Comparison of ENCODE assay signal across 28 cellular contexts in the genomic region with DNA sequence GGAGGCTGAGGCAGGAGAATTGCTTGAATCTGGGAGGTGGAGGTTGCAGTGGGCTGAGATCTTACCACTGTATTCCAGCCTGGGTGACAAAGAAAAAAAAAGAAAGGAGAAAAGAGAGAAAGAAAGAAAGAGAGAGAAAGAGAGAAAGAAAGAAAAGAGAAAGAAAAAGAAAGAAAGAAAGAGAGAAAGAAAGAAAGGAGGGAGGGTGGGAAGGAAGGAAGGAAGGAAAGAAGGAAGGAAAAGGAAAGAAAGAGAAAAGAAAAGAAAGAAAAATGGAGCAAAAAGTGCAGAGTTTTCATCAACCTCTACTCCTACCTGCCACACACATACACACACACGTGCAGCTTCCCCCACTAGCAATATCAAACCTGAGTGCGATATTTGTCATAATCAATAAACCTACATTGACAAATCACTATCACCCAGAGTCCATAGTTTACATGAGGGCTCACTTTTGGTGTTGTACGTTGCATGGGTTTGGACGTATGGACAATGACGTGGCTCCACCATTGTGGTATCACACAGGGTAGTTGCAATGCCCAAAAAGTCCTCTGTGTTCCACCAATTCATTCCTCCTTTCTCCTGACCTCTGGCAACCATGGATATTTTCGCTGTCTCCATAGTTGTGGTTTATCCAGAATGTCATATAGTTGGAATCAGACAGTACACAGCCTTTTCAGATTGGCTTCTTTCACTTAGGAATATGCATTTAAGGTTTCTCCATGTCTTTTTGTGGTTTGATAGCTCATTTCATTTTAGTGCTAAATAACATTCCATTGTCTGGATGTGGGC. TPM values are rescaled to one million over a fixed set of nuclear protein-coding genes. Genes with fewer than 3 reads are reported as not detected.
DNase-seq lines count a peak whose midpoint lies in the region; ATAC-seq and TF ChIP-seq lines count a peak whose summit lies in the region.
"Had no signal": no experiment of that assay in that cellular context is flagged by ENCODE, and none has a peak within 500 bp of the region (broad histone marks: within the 10 kb centered on the region; RNA-seq: fewer than 3 reads in every experiment).

No MANE protein-coding gene starts in this region.

- H3K27me3 ChIP-seq in IMR-90 (ENCODE audit: control insufficient read depth, insufficient read depth, low read length), result no peaks in the 10 kb centered on the region
- no peaks in the 10 kb centered on the region for H3K27me3 ChIP-seq in hepatocyte
- H3K27me3 ChIP-seq: ovary, right atrium auricular region had no signal

- BruUV-seq in IMR-90 (replicated peaks; lab: Mats Ljungman, UMichigan), result no TSS peak

- WGBS in IMR-90 (ENCODE audit: extremely low coverage in 2 of 2, insufficient read length in 1 of 2), 2 experiments, result no CpG with 5 or more reads among the region's 6 CpGs
- 94% methylated on average over 6 of the region's 6 CpGs for WGBS in hepatocyte (ENCODE audit: low lambda C conversion rate, missing lambda C conversion rate)

- peaks cover 6% of the 10 kb centered on the region; the same call in 1 of the 2 replicates for H3K9me1 ChIP-seq in IMR-90 (ENCODE audit: insufficient read depth, low read length)

- 0 out of 2 replicates have a peak overlapping the region, but pooled peaks have one; percentile 76 for H3K14ac ChIP-seq in IMR-90 (replicated peaks; ENCODE audit: low read depth, low read length)

- dilution Hi-C loops in IMR-90 (cut with HindIII; ENCODE audit: low sequenced_read_pairs, unreplicated experiment), result no loop called here

- H4K5ac ChIP-seq in IMR-90 (ENCODE audit: low read depth, low read length), result peak overlapping the region; percentile 78; the same call in 1 of the 2 replicates

- POLR2A ChIA-PET in IMR-90 (lab: Charles Lee; ENCODE audit: unreplicated experiment) (interaction anchor here (0.6 kb wide), 1 partner anchor 15 kb away, joined by 4 read pairs; no protein-coding TSS in a partner anchor), GM10248 (lab: Yijun Ruan, JAX) (no interaction called here)

- TF ChIP-seq CTCF in AG09309 (IDR thresholded peaks at IDR 0.05; ENCODE audit: control insufficient read depth, insufficient read depth, low read depth, low read length, missing control alignments) (no peak), IMR-90 (conservative IDR thresholded peaks at IDR 0.05; ENCODE audit: low read depth, low read length) (no peak), astrocyte of the spinal cord (IDR thresholded peaks at IDR 0.05; ENCODE audit: low read depth, low read length) (no peak), hepatocyte (IDR thresholded peaks at IDR 0.05; ENCODE audit: poor library complexity) (no peak), GM10248 (IDR thresholded peaks at IDR 0.05; ENCODE audit: control extremely low read depth, extremely low read depth, low read depth, missing control alignments) (no peak)

- in situ Hi-C loops in IMR-90 (cut with MboI; ENCODE audit: low sequenced_read_pairs), result no loop called here
- in situ Hi-C loops in astrocyte of the spinal cord (cut with HindIII; ENCODE audit: low sequenced_read_pairs), result no loop called here

- no peak overlapping the region for H3K56ac ChIP-seq in IMR-90 (ENCODE audit: extremely low read depth, insufficient read depth, low read length)

- no peaks in the 10 kb centered on the region for H3K79me2 ChIP-seq in hepatocyte

- ATAC-seq in IMR-90 (ENCODE audit: low read depth), result no peak
- no peak; the same call in 2 of the 3 replicates for ATAC-seq in SK-N-SH treated with all-trans-retinoic acid at 6 μM for 48 hours
- no peak for ATAC-seq in GM18517 (IDR thresholded peaks at IDR 0.05; ENCODE audit: unreplicated experiment)
- ATAC-seq: activated T-helper 17 cell treated with anti-CD3 and anti-CD28 coated beads, Interleukin-2, amount 50 U/mL, for 72 hours; GM12878; left lobe of liver; naive thymus-derived CD8-positive, alpha-beta T cell; WTC11 had no signal

- H3K9ac ChIP-seq in IMR-90 (ENCODE audit: low read depth, low read length), result no peak overlapping the region

- H2BK5ac ChIP-seq in IMR-90 (ENCODE audit: low read depth, low read length, poor library complexity, severe bottlenecking), result peak overlapping the region; percentile 65

- H3K4me1 ChIP-seq in IMR-90 (ENCODE audit: control insufficient read depth, insufficient read depth, low read length) (peaks cover 16% of the 10 kb centered on the region), hepatocyte (ENCODE audit: insufficient read depth) (no peaks in the 10 kb centered on the region)

- H3K9me2 ChIP-seq in hepatocyte (replicated peaks; ENCODE audit: insufficient read depth), result no peaks in the 10 kb centered on the region

- H3K4me3 ChIP-seq in AG09309 (ENCODE audit: control insufficient read depth, low read depth, low read length) (no peak overlapping the region), IMR-90 (ENCODE audit: insufficient read depth, low read depth, low read length) (no peak overlapping the region), astrocyte of the spinal cord (ENCODE audit: low read depth, low read length) (no peak overlapping the region), hepatocyte (no peak overlapping the region)
- H3K4me3 ChIP-seq: coronary artery, GM12878, ovary, right atrium auricular region had no signal

- TF ChIP-seq RAD21 in IMR-90 (IDR thresholded peaks at IDR 0.05; ENCODE audit: low read length), result no peak

- no peaks in the 10 kb centered on the region for H3K36me3 ChIP-seq in IMR-90 (ENCODE audit: control insufficient read depth, insufficient read depth, low read length)
- H3K36me3 ChIP-seq in hepatocyte (replicated peaks; ENCODE audit: insufficient read depth, low read depth), result no peaks in the 10 kb centered on the region
- H3K36me3 ChIP-seq: ovary, right atrium auricular region had no signal

- intact Hi-C loops in IMR-90 (cut with micrococcal nuclease), result no loop called here

- H3K79me1 ChIP-seq in IMR-90 (ENCODE audit: low read depth in 1 of 2, low read length in 2 of 2), result peaks cover 0 to 11% of the 10 kb centered on the region in 2 experiments; a peak in 1 of 4 replicates

- H2BK20ac ChIP-seq in IMR-90 (ENCODE audit: low read depth, low read length), result peak overlapping the region; percentile 82

- H4K8ac ChIP-seq in IMR-90 (ENCODE audit: low read depth in 2 of 2, low read length in 2 of 2), result 0 out of 4 replicates have a peak overlapping the region, but pooled peaks of 1 of the 2 experiments have one; percentile 26

- H3K27ac ChIP-seq in IMR-90 (ENCODE audit: insufficient read depth, low read length) (no peak overlapping the region), hepatocyte (no peak overlapping the region)
- H3K27ac ChIP-seq: ovary had no signal

- H2AK5ac ChIP-seq in IMR-90 (ENCODE audit: low read depth, low read length), result no peak overlapping the region; the same call in 1 of the 2 replicates

- no peak overlapping the region for H2AFZ ChIP-seq in IMR-90 (replicated peaks; ENCODE audit: low read length, poor library complexity)
- no peak overlapping the region for H2AFZ ChIP-seq in hepatocyte

- H4K91ac ChIP-seq in IMR-90 (ENCODE audit: insufficient read depth, low read depth, low read length), result peak overlapping the region; percentile 74; the same call in 1 of the 2 replicates

- H3K18ac ChIP-seq in IMR-90 (ENCODE audit: low read depth, low read length), result peak overlapping the region; percentile 61; the same call in 1 of the 2 replicates

- no peak overlapping the region for H3K4me2 ChIP-seq in IMR-90 (ENCODE audit: low read depth, low read length)
- H3K4me2 ChIP-seq in hepatocyte, result no peak overlapping the region

- TF ChIP-seq POLR2A in IMR-90 (IDR thresholded peaks at IDR 0.05; ENCODE audit: low read depth, low read length), result no peak

- no peak overlapping the region for H2BK15ac ChIP-seq in IMR-90 (ENCODE audit: low read depth, low read length)

- H3K9me3 ChIP-seq in IMR-90 (ENCODE audit: control insufficient read depth, insufficient read depth, low read length) (no peaks in the 10 kb centered on the region), hepatocyte (ENCODE audit: low read depth) (no peaks in the 10 kb centered on the region)
- H3K9me3 ChIP-seq: ovary, right atrium auricular region had no signal

- H2AK9ac ChIP-seq in IMR-90 (replicated peaks; ENCODE audit: low read depth, low read length, poor library complexity), result no peak overlapping the region

- peak overlapping the region; percentile 64; the same call in 1 of the 2 replicates for H2BK120ac ChIP-seq in IMR-90 (ENCODE audit: low read depth, low read length)

- DNase-seq in AG09309 (ENCODE audit: low read depth) (peak; percentile 61), IMR-90 (peak; percentile 33), astrocyte of the spinal cord (ENCODE audit: low read depth, low spot score) (peak; percentile 43), myocyte (ENCODE audit: low read depth) (peak; percentile 19), hepatocyte (ENCODE audit: low spot score) (no peak), GM10248 (ENCODE audit: extremely low spot score) (no peak)
- DNase-seq: activated CD4-positive, alpha-beta T cell treated with anti-CD3 and anti-CD28 coated beads, Interleukin-2, amount 50 U/mL, for 4 hours; activated CD8-positive, alpha-beta memory T cell treated with anti-CD3 and anti-CD28 coated beads, Interleukin-2, amount 50 U/mL, for 4 hours; activated naive CD8-positive, alpha-beta T cell treated with anti-CD3 and anti-CD28 coated beads for 36 hours; endodermal cell; foreskin fibroblast; GF-D8; GOT3; naive thymus-derived CD8-positive, alpha-beta T cell; NCI-H1436 treated with DMSO at 0.1 percent for 48 hours; NCI-H2171 treated with DMSO at 0.1 percent for 48 hours; NCI-H524 treated with DMSO at 0.1 percent for 48 hours; ovary; RPMI8226; T1000 had no signal

- H4K20me1 ChIP-seq in IMR-90 (ENCODE audit: insufficient read depth, low read length) (no peaks in the 10 kb centered on the region), hepatocyte (ENCODE audit: insufficient read depth, poor library complexity, severe bottlenecking) (no peaks in the 10 kb centered on the region)

- CTCF ChIA-PET in IMR-90 (lab: Yijun Ruan, JAX), result no interaction called here
- CTCF ChIA-PET in GM10248 (lab: Yijun Ruan, JAX), result no interaction called here

- peak overlapping the region; percentile 75 for H3K4ac ChIP-seq in IMR-90 (ENCODE audit: low read depth, low read length)

- H3K23ac ChIP-seq in IMR-90 (ENCODE audit: low read depth, low read length), result no peak overlapping the region

TF ChIP-seq in SK-N-SH treated with all-trans-retinoic acid at 6 μM for 48 hours, 23 proteins besides CTCF, POLR2A, EP300 and RAD21 (continues in another document):
- TF ChIP-seq TCF4 (CRISPR knock-in tag; IDR thresholded peaks at IDR 0.05; ENCODE audit: borderline replicate concordance), result no peak

RNA-seq across cellular contexts. Expression of a gene that starts 36.5 kb away (rescaled TPM):
- 0.72 and 0.83 TPM in 2 replicates for total RNA-seq in IMR-90 (2012; rRNA removed)
- polyA plus RNA-seq in IMR-90 (2012; rRNA removed), result 1.1 and 1.3 TPM in 2 replicates
- polyA plus RNA-seq in IMR-90 (2012; cell fraction: cytosol; rRNA removed), result 0.85 and 1.1 TPM in 2 replicates
- polyA plus RNA-seq in IMR-90 (2012; cell fraction: nucleus; rRNA removed; ENCODE audit: low replicate concordance), result 1.2 and 1.5 TPM in 2 replicates
- 1.0 and 1.9 TPM in 2 replicates for total RNA-seq in myocyte
- 0.44 TPM for polyA plus RNA-seq in myocyte (2012)
- 2.9 and 3.4 TPM in 2 replicates for total RNA-seq in hepatocyte
- 2.2 and 4.4 TPM in 2 replicates for polyA plus RNA-seq in hepatocyte
- total RNA-seq: GM12878 had no signal

RNA-seq across cellular contexts. Expression of a gene that starts 56.2 kb away (rescaled TPM):
- 12.7 and 14.2 TPM in 2 replicates for total RNA-seq in IMR-90 (2012; rRNA removed)
- polyA plus RNA-seq in IMR-90 (2012; rRNA removed), result 9.2 and 9.7 TPM in 2 replicates
- 3.4 and 4.1 TPM in 2 replicates for polyA plus RNA-seq in IMR-90 (2012; cell fraction: cytosol; rRNA removed)
- 12.4 and 16.0 TPM in 2 replicates for polyA plus RNA-seq in IMR-90 (2012; cell fraction: nucleus; rRNA removed; ENCODE audit: low replicate concordance)
- total RNA-seq in myocyte, result 42.1 and 42.8 TPM in 2 replicates
- polyA plus RNA-seq in myocyte (2012), result 13.4 TPM
- 10.1 and 13.6 TPM in 2 replicates for total RNA-seq in hepatocyte
- 2.9 and 3.4 TPM in 2 replicates for polyA plus RNA-seq in hepatocyte

Comparison
In these comparisons a context has a peak if more than half of its experiments do, and no peak if none do; other contexts are left out.
1. DNase-seq: peak in AG09309 (single experiment), IMR-90 (single experiment), astrocyte of the spinal cord (single experiment) and myocyte (single experiment); none in hepatocyte (single experiment) and GM10248 (single experiment).